Comparison of ENCODE assay signal across 10 cellular contexts in the genomic region with DNA sequence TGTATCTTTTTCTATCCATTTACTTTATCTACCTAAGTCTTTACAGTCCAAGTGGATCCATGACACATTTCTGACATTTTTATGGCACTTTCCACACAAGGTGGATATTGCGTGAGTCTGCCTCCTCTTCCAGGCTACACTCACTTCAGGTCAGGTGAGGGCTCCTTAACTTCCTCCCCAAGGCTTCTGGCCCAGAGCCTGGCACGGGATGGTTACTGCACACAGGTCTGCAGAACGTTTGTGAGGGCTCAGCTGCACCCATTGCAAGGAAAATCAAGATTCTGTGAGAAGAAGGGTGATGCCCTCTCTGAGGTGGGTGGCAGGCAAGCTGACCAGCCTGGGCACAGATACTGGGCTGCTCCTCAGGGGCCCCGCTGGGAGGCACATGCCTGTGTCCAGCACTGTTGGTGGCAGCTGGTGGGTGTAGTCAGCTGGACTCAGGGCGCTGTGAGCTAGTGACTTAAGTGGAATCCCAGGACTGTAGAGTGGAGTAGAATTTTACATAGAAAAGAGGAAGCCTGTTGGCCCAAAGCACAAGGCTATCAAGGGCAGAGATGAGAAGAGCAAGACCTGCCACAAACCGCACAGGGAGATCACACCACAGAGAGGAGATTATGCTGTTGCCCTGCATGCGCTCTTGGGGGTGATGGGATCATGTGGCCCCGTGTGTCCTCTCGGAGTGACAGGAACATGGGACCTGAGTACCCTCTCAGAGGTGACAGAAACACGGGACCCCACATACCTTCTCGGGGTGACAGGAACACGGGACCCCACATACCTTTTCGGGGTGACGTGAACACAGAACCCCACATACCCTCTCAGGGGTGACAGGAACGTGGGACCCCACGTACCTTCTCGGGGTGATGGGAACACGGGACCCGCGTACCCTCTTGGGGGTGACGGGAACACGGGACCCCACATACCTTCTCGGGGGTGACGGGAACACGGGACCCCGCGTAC. TPM values are rescaled to one million over a fixed set of nuclear protein-coding genes. Genes with fewer than 3 reads are reported as not detected.
DNase-seq lines count a peak whose midpoint lies in the region; FAIRE-seq and TF ChIP-seq lines count a peak whose summit lies in the region.
"Had no signal": no experiment of that assay in that cellular context is flagged by ENCODE, and none has a peak within 500 bp of the region (broad histone marks: within the 10 kb centered on the region; RNA-seq: fewer than 3 reads in every experiment).

No MANE protein-coding gene starts in this region.

- no peak for FAIRE-seq in small intestine (lab: Jason Lieb, UNC)

- H3K27me3 ChIP-seq in skeletal muscle satellite cell (ENCODE audit: control insufficient read depth, insufficient read depth, low read length) (no peaks in the 10 kb centered on the region), adrenal gland (no peaks in the 10 kb centered on the region), small intestine (ENCODE audit: control insufficient read depth in 2 of 2, insufficient read depth in 2 of 2, low read length in 2 of 2) (no peaks in the 10 kb centered on the region)
- H3K27me3 ChIP-seq: thyroid gland had no signal

- TF ChIP-seq CTCF in NB4 (IDR thresholded peaks at IDR 0.05; ENCODE audit: low read depth, low read length) (no peak), brain (conservative IDR thresholded peaks at IDR 0.05) (no peak), adrenal gland (IDR thresholded peaks at IDR 0.05) (no peak)

- no peak overlapping the region for H3K9ac ChIP-seq in skeletal muscle satellite cell (ENCODE audit: low read depth, low read length)

- peaks cover 10% of the 10 kb centered on the region for H3K36me3 Mint-ChIP-seq in activated T-cell treated with anti-CD3 and anti-CD28 coated beads, Interleukin-2, amount 50 U/mL, for 24 hours (ENCODE audit: low read depth)
- H3K36me3 Mint-ChIP-seq in brain: no peaks in the 10 kb centered on the region

- DNase-seq in activated T-cell treated with anti-CD3 and anti-CD28 coated beads, Interleukin-2, amount 50 U/mL, for 24 hours: no peak
- DNase-seq in activated T-cell treated with anti-CD3 and anti-CD28 coated beads for 4 hours: no peak
- peak; percentile 73 for DNase-seq in NB4 (ENCODE audit: low read depth)
- DNase-seq in occipital lobe (lab: John Stamatoyannopoulos, UW): no peak
- no peak for DNase-seq in adrenal gland
- no peak for DNase-seq in small intestine
- DNase-seq: NCI-H1436 treated with DMSO at 0.1 percent for 48 hours, thyroid gland had no signal

- no peaks in the 10 kb centered on the region for H3K9me3 ChIP-seq in skeletal muscle satellite cell (replicated peaks; ENCODE audit: low read length)
- no peaks in the 10 kb centered on the region for H3K9me3 ChIP-seq in adrenal gland (replicated peaks in 1 of 3)
- no peaks in the 10 kb centered on the region for H3K9me3 ChIP-seq in small intestine (ENCODE audit: control insufficient read depth, low read depth)
- H3K9me3 ChIP-seq: thyroid gland had no signal

- WGBS in adrenal gland, 4 donors: 90 to 98% (median 96%) methylated on average over 24 to 27 of the region's 27 CpGs
- 86 to 92% (median 88%) methylated on average over 26 to 27 of the region's 27 CpGs for WGBS in small intestine, 3 donors

- H3K4me3 Mint-ChIP-seq in activated T-cell treated with anti-CD3 and anti-CD28 coated beads, Interleukin-2, amount 50 U/mL, for 24 hours: peak overlapping the region; percentile 34
- peak overlapping the region in 3 of 5 experiments; percentile 21 to 57 (median 35) for H3K4me3 Mint-ChIP-seq in brain

- H3K4me2 ChIP-seq in skeletal muscle satellite cell (ENCODE audit: low read length): peak overlapping the region; percentile 18

- H3K27ac ChIP-seq in adrenal gland (no peak overlapping the region), small intestine (ENCODE audit: low read depth in 1 of 2, low read length in 1 of 2) (no peak overlapping the region)
- H3K27ac ChIP-seq: thyroid gland had no signal

- peaks cover 30% of the 10 kb centered on the region for H3K27me3 Mint-ChIP-seq in activated T-cell treated with anti-CD3 and anti-CD28 coated beads, Interleukin-2, amount 50 U/mL, for 24 hours
- peaks cover 35% of the 10 kb centered on the region for H3K27me3 Mint-ChIP-seq in brain

- no peaks in the 10 kb centered on the region for H3K9me3 Mint-ChIP-seq in activated T-cell treated with anti-CD3 and anti-CD28 coated beads, Interleukin-2, amount 50 U/mL, for 24 hours
- peaks cover 0 to 22% (median 6%) of the 10 kb centered on the region in 5 experiments for H3K9me3 Mint-ChIP-seq in brain

- peaks cover 8% of the 10 kb centered on the region for H3K4me1 ChIP-seq in skeletal muscle satellite cell (ENCODE audit: control insufficient read depth, insufficient read depth, low read length)
- peaks cover 0 to 6% of the 10 kb centered on the region in 2 donors for H3K4me1 ChIP-seq in adrenal gland (replicated peaks in 1 of 2)
- H3K4me1 ChIP-seq in small intestine (ENCODE audit: control insufficient read depth in 2 of 2, insufficient read depth in 1 of 2, low read depth in 1 of 2, low read length in 1 of 2): no peaks in the 10 kb centered on the region
- H3K4me1 ChIP-seq: thyroid gland had no signal

- peaks cover 25% of the 10 kb centered on the region for H3K4me1 Mint-ChIP-seq in activated T-cell treated with anti-CD3 and anti-CD28 coated beads, Interleukin-2, amount 50 U/mL, for 24 hours (ENCODE audit: low read depth)
- peaks cover 27% of the 10 kb centered on the region for H3K4me1 Mint-ChIP-seq in brain

- H3K27ac Mint-ChIP-seq in activated T-cell treated with anti-CD3 and anti-CD28 coated beads, Interleukin-2, amount 50 U/mL, for 24 hours: peak overlapping the region; percentile 53
- no peak overlapping the region for H3K27ac Mint-ChIP-seq in brain

- peaks cover 8% of the 10 kb centered on the region for H3K36me3 ChIP-seq in skeletal muscle satellite cell (ENCODE audit: insufficient read depth, low read length)
- H3K36me3 ChIP-seq in adrenal gland (replicated peaks in 1 of 2): no peaks in the 10 kb centered on the region
- no peaks in the 10 kb centered on the region for H3K36me3 ChIP-seq in small intestine (ENCODE audit: control insufficient read depth in 2 of 2, insufficient read depth in 2 of 2, low read length in 2 of 2)
- H3K36me3 ChIP-seq: thyroid gland had no signal

- H3K4me3 ChIP-seq in NB4 (ENCODE audit: low read depth, low read length) (peak overlapping the region; percentile 1), skeletal muscle satellite cell (ENCODE audit: low read length) (no peak overlapping the region), adrenal gland (no peak overlapping the region), small intestine (ENCODE audit: low read depth in 1 of 2, low read length in 2 of 2) (no peak overlapping the region)

- TF ChIP-seq POLR2A in NB4 (IDR thresholded peaks at IDR 0.05; ENCODE audit: extremely low read depth, insufficient read length) (no peak), adrenal gland (IDR thresholded peaks at IDR 0.05) (no peak)

- intact Hi-C loops in adrenal gland (cut with DNase I): no loop called here

RNA-seq across cellular contexts. Expression of gene AHRR, which starts 21.3 kb away (rescaled TPM):
- polyA plus RNA-seq in brain (ENCODE audit: insufficient read depth, low read depth, low replicate concordance) (3.0 TPM), adrenal gland (1 to 10 TPM in 1 of 3 donors, under 1 TPM in 2; 0.55 to 1.6 (median 0.88) TPM), small intestine (1 to 10 TPM in 1 of 3 donors, under 1 TPM in 2; 0.22 to 1.1 (median 0.82) TPM)
- total RNA-seq in skeletal muscle satellite cell (2012; rRNA removed): 8.1 and 9.8 TPM in 2 replicates
- total RNA-seq in occipital lobe (1.4 TPM), adrenal gland (1 to 10 TPM in 4 of 8 donors, under 1 TPM in 4; 0.17 to 2.9 (median 0.99) TPM)
